Comparison of ENCODE assay signal across 14 cellular contexts in genomic region chr14:71815110-71815509, GRCh38.
DNase-seq lines count a peak whose midpoint lies in the region; ATAC-seq and TF ChIP-seq lines count a peak whose summit lies in the region.
"Had no signal": no experiment of that assay in that cellular context is flagged by ENCODE, and none has a peak within 500 bp of the region (broad histone marks: within the 10 kb centered on the region; RNA-seq: fewer than 3 reads in every experiment).

No MANE protein-coding gene starts in this region.

- no peaks in the 10 kb centered on the region for H3K9me3 Mint-ChIP-seq in natural killer cell treated with Interleukin-12 subunit alpha and Interleukin-12 subunit beta and Interleukin-15 and Interleukin-18, amount 100 ng/mL, for 72 hours
- H3K9me3 Mint-ChIP-seq: CD8-positive, alpha-beta T cell had no signal

- no peak overlapping the region for H2BK5ac ChIP-seq in mesenchymal stem cell (ENCODE audit: low read depth, low read length, poor library complexity, severe bottlenecking)

- no peak overlapping the region for H3K4me2 ChIP-seq in mesenchymal stem cell (ENCODE audit: low read length, poor library complexity, severe bottlenecking)
- H3K4me2 ChIP-seq: KMS-11 had no signal

- H3K79me1 ChIP-seq in mesenchymal stem cell (replicated peaks; ENCODE audit: low read length, poor library complexity, severe bottlenecking) = no peaks in the 10 kb centered on the region

- no peak overlapping the region for H3K4ac ChIP-seq in mesenchymal stem cell (ENCODE audit: low read depth in 1 of 2, low read length in 2 of 2)

- H3K36me3 Mint-ChIP-seq in natural killer cell treated with Interleukin-12 subunit alpha and Interleukin-12 subunit beta and Interleukin-15 and Interleukin-18, amount 100 ng/mL, for 72 hours = no peaks in the 10 kb centered on the region
- H3K36me3 Mint-ChIP-seq: CD8-positive, alpha-beta T cell had no signal

- intact Hi-C loops in A673 (cut with micrococcal nuclease; ENCODE audit: unreplicated experiment) = no loop called here

- ATAC-seq in natural killer cell treated with Interleukin-12 subunit alpha and Interleukin-12 subunit beta and Interleukin-15 and Interleukin-18, amount 100 ng/mL, for 72 hours = no peak
- ATAC-seq: CD8-positive, alpha-beta T cell; HCT116 had no signal

- no peak overlapping the region for H3K4me3 Mint-ChIP-seq in natural killer cell treated with Interleukin-12 subunit alpha and Interleukin-12 subunit beta and Interleukin-15 and Interleukin-18, amount 100 ng/mL, for 72 hours
- H3K4me3 Mint-ChIP-seq: CD8-positive, alpha-beta T cell had no signal

- H3K27me3 ChIP-seq in A673 (replicated peaks; ENCODE audit: insufficient read depth, low read depth, low read length, poor library complexity) (no peaks in the 10 kb centered on the region), mesenchymal stem cell (ENCODE audit: control insufficient read depth in 1 of 2, insufficient read depth in 1 of 2, low read length in 2 of 2) (no peaks in the 10 kb centered on the region)

- no peak overlapping the region for H3K27ac Mint-ChIP-seq in natural killer cell treated with Interleukin-12 subunit alpha and Interleukin-12 subunit beta and Interleukin-15 and Interleukin-18, amount 100 ng/mL, for 72 hours
- H3K27ac Mint-ChIP-seq: CD8-positive, alpha-beta T cell had no signal

- no peak overlapping the region for H2BK15ac ChIP-seq in mesenchymal stem cell (ENCODE audit: low read depth, poor library complexity, severe bottlenecking)

- H2AFZ ChIP-seq in mesenchymal stem cell (ENCODE audit: low read depth, low read length) = no peak overlapping the region

- no peak overlapping the region for H2BK12ac ChIP-seq in mesenchymal stem cell (ENCODE audit: low read length in 2 of 2)

- no peaks in the 10 kb centered on the region for H3K36me3 ChIP-seq in A673 (ENCODE audit: insufficient read depth, low read length, poor library complexity, severe bottlenecking)
- H3K36me3 ChIP-seq in mesenchymal stem cell (ENCODE audit: control insufficient read depth in 1 of 2, insufficient read depth in 2 of 2, low read depth in 1 of 2, low read length in 2 of 2) = no peaks in the 10 kb centered on the region
- H3K36me3 ChIP-seq: BE2C had no signal

- no peak overlapping the region for H3K23ac ChIP-seq in mesenchymal stem cell (ENCODE audit: low read length in 2 of 2)

- no peak overlapping the region for H2BK120ac ChIP-seq in mesenchymal stem cell (ENCODE audit: low read depth, low read length)

- H3K18ac ChIP-seq in mesenchymal stem cell (ENCODE audit: low read depth in 1 of 2, low read length in 2 of 2) = no peak overlapping the region

- POLR2A ChIA-PET in A673 (lab: Charles Lee; ENCODE audit: low non-redundant PET) = no interaction called here

- no peak overlapping the region for H4K91ac ChIP-seq in mesenchymal stem cell (ENCODE audit: low read length)

- H3K4me1 Mint-ChIP-seq in natural killer cell treated with Interleukin-12 subunit alpha and Interleukin-12 subunit beta and Interleukin-15 and Interleukin-18, amount 100 ng/mL, for 72 hours (ENCODE audit: low read depth in 2 of 2) = no peaks in the 10 kb centered on the region

- no peak overlapping the region for H4K8ac ChIP-seq in mesenchymal stem cell (ENCODE audit: low read length)

- 60% methylated on average over 4 of the region's 4 CpGs for WGBS in mesenchymal stem cell

- H3K4me1 ChIP-seq in A673 (ENCODE audit: insufficient read depth, low read length, poor library complexity, severe bottlenecking) (no peaks in the 10 kb centered on the region), mesenchymal stem cell (ENCODE audit: control insufficient read depth, insufficient read depth, low read depth, low read length) (no peaks in the 10 kb centered on the region)
- H3K4me1 ChIP-seq: BE2C had no signal

- TF ChIP-seq CTCF in A673 (conservative IDR thresholded peaks at IDR 0.05; ENCODE audit: low read depth, low read length) = no peak

- H3K9ac ChIP-seq in mesenchymal stem cell (ENCODE audit: low read length) = no peak overlapping the region
- H3K9ac ChIP-seq: KMS-11 had no signal

- BruUV-seq in A673 (replicated peaks; lab: Mats Ljungman, UMichigan) = no TSS peak

- H3K27ac ChIP-seq in A673 (ENCODE audit: low read depth, low read length, poor library complexity, severe bottlenecking) = no peak overlapping the region
- no peak overlapping the region for H3K27ac ChIP-seq in mesenchymal stem cell (ENCODE audit: low read length, poor library complexity, severe bottlenecking)
- H3K27ac ChIP-seq: C4-2B, KMS-11 had no signal

- H2AK5ac ChIP-seq in mesenchymal stem cell (ENCODE audit: low read length, severe bottlenecking) = no peak overlapping the region

- H3K4me3 ChIP-seq in A673 (ENCODE audit: low read depth, low read length, poor library complexity, severe bottlenecking) (no peak overlapping the region), mesenchymal stem cell (ENCODE audit: insufficient read depth in 1 of 2, low read depth in 1 of 2, low read length in 2 of 2) (no peak overlapping the region)

- CTCF ChIA-PET in A673 (lab: Charles Lee) = no interaction called here

- H3K14ac ChIP-seq in mesenchymal stem cell (ENCODE audit: low read length in 2 of 2) = no peak overlapping the region

- H3K9me3 ChIP-seq in A673 (ENCODE audit: low read depth, low read length, poor library complexity, severe bottlenecking) (no peaks in the 10 kb centered on the region), mesenchymal stem cell (ENCODE audit: control insufficient read depth, low read length) (no peaks in the 10 kb centered on the region)
- H3K9me3 ChIP-seq: BE2C had no signal

- DNase-seq in A673 (ENCODE audit: low spot score) = peak; percentile 23
- peak; percentile 14 for DNase-seq in H4 (ENCODE audit: low spot score)
- peak; percentile 1 for DNase-seq in NCI-H146 treated with DMSO at 0.1 percent for 48 hours (lab: John Stamatoyannopoulos, UW; ENCODE audit: unreplicated experiment)
- peak; percentile 50 for DNase-seq in mesenchymal stem cell
- DNase-seq in NCI-H2029 treated with DMSO at 0.1 percent for 48 hours (lab: John Stamatoyannopoulos, UW) = no peak
- DNase-seq in NCI-H1092 (lab: John Stamatoyannopoulos, UW) = no peak
- no peak for DNase-seq in natural killer cell treated with Interleukin-12 subunit alpha and Interleukin-12 subunit beta and Interleukin-15 and Interleukin-18, amount 100 ng/mL, for 72 hours (ENCODE audit: low spot score)
- DNase-seq: BE2C; CD8-positive, alpha-beta T cell; DMS53; GF-D8 had no signal

- H3K27me3 Mint-ChIP-seq in natural killer cell treated with Interleukin-12 subunit alpha and Interleukin-12 subunit beta and Interleukin-15 and Interleukin-18, amount 100 ng/mL, for 72 hours = peaks cover 25 to 41% of the 10 kb centered on the region in 2 donors

Comparison
In these comparisons a context has a peak if more than half of its experiments do, and no peak if none do; other contexts are left out.
1. DNase-seq: peak in A673 (single experiment), H4 (single experiment), NCI-H146 treated with DMSO at 0.1 percent for 48 hours (single experiment) and mesenchymal stem cell (single experiment); none in NCI-H2029 treated with DMSO at 0.1 percent for 48 hours (single experiment), NCI-H1092 (single experiment) and natural killer cell treated with Interleukin-12 subunit alpha and Interleukin-12 subunit beta and Interleukin-15 and Interleukin-18, amount 100 ng/mL, for 72 hours (single experiment).